ENCODE assay signal across 21 cellular contexts in genomic region chr1:239675735-239676134, GRCh38.
A peak's percentile ranks its signal among the peaks of the same experiment; 100 is the strongest.
DNase-seq lines count a peak whose midpoint lies in the region; ATAC-seq and TF ChIP-seq lines count a peak whose summit lies in the region.
"Had no signal": no experiment of that assay in that cellular context is flagged by ENCODE, and none has a peak within 500 bp of the region (broad histone marks: within the 10 kb centered on the region; RNA-seq: fewer than 3 reads in every experiment).

No MANE protein-coding gene starts in this region.

- intact Hi-C loops in left cardiac atrium (cut with DNase I), result no loop called here
- intact Hi-C loops in cardiac septum (cut with DNase I), result no loop called here
- intact Hi-C loops in adrenal gland (cut with DNase I), result no loop called here

- WGBS in mesendoderm (ENCODE audit: extremely low coverage, insufficient coverage, low lambda C conversion rate), result no CpG with 5 or more reads among the region's 2 CpGs
- 86 to 89% (median 87%) methylated on average over 2 of the region's 2 CpGs for WGBS in adrenal gland, 4 donors

- H3K27ac ChIP-seq in mesendoderm (ENCODE audit: low read depth, low read length) (no peak overlapping the region), adrenal gland (no peak overlapping the region)
- H3K27ac ChIP-seq: 22Rv1; A549; BLaER1 treated with 17β-estradiol and CSF1 and Interleukin-3, amounts not matched to agents 10 nM and 100 nM; C4-2B had no signal

- ATAC-seq in left cardiac atrium (peak; percentile 15 to 81), omental fat pad (ENCODE audit: low FRiP score) (peak; percentile 46)
- ATAC-seq: GM12878 had no signal

- no peak overlapping the region for H3K4me2 ChIP-seq in mesendoderm (ENCODE audit: low read length)
- H3K4me2 ChIP-seq: A549; BLaER1 treated with 17β-estradiol and CSF1 and Interleukin-3, amounts not matched to agents 10 nM and 100 nM had no signal

- H3K9ac ChIP-seq in mesendoderm (ENCODE audit: low read length), result no peak overlapping the region
- H3K9ac ChIP-seq: BLaER1 treated with 17β-estradiol and CSF1 and Interleukin-3, amounts not matched to agents 10 nM and 100 nM had no signal

- no peak overlapping the region for H3K23ac ChIP-seq in mesendoderm (ENCODE audit: low read length)

- H3K27me3 ChIP-seq in mesendoderm (ENCODE audit: insufficient read depth, low read length, poor library complexity) (no peaks in the 10 kb centered on the region), adrenal gland (no peaks in the 10 kb centered on the region)
- H3K27me3 ChIP-seq: BLaER1 treated with 17β-estradiol and CSF1 and Interleukin-3, amounts not matched to agents 10 nM and 100 nM had no signal

- DNase-seq in left cardiac atrium (no peak), cardiac septum (ENCODE audit: low spot score) (no peak), mesendoderm (no peak), omental fat pad (ENCODE audit: low spot score) (no peak), adrenal gland (no peak)
- DNase-seq in effector CD4-positive, alpha-beta T cell, result no peak
- DNase-seq: CD4-positive, alpha-beta memory T cell; CD4-positive, CD25-positive, alpha-beta regulatory T cell; CD8-positive, alpha-beta memory T cell; COR-L47; DMS 273 treated with DMSO at 0.1 percent for 48 hours; DMS153; DMS79; DND-41; EL; GDM1 had no signal

- no peak for TF ChIP-seq POLR2A in adrenal gland (IDR thresholded peaks at IDR 0.05)

- H3K56ac ChIP-seq in mesendoderm (ENCODE audit: low read length), result no peak overlapping the region

- H2AK5ac ChIP-seq in mesendoderm (ENCODE audit: low read length), result no peak overlapping the region

- no peak overlapping the region for H2BK120ac ChIP-seq in mesendoderm (ENCODE audit: low read depth, low read length)

- no peaks in the 10 kb centered on the region for H3K9me3 ChIP-seq in adrenal gland (replicated peaks in 1 of 3)
- H3K9me3 ChIP-seq: A549 had no signal

- H3K18ac ChIP-seq in mesendoderm (ENCODE audit: low read length), result peak overlapping the region; percentile 28

- no peak overlapping the region for H4K5ac ChIP-seq in mesendoderm (ENCODE audit: low read length)

- peaks cover 4% of the 10 kb centered on the region for H3K4me1 ChIP-seq in mesendoderm (ENCODE audit: control insufficient read depth, low read depth, low read length)
- H3K4me1 ChIP-seq in adrenal gland (replicated peaks in 1 of 2), result no peaks in the 10 kb centered on the region
- H3K4me1 ChIP-seq: A549; BLaER1 treated with 17β-estradiol and CSF1 and Interleukin-3, amounts not matched to agents 10 nM and 100 nM had no signal

- H4K8ac ChIP-seq in mesendoderm (ENCODE audit: low read depth, low read length), result no peak overlapping the region

- H3K4me3 ChIP-seq in mesendoderm (ENCODE audit: low read length) (no peak overlapping the region), adrenal gland (no peak overlapping the region)
- H3K4me3 ChIP-seq: A549; BLaER1 treated with 17β-estradiol and CSF1 and Interleukin-3, amounts not matched to agents 10 nM and 100 nM; GM12878 had no signal

- H2BK5ac ChIP-seq in mesendoderm (ENCODE audit: low read length), result no peak overlapping the region

- H3K4ac ChIP-seq in mesendoderm (ENCODE audit: low read depth, low read length), result no peak overlapping the region

- no peaks in the 10 kb centered on the region for H3K79me1 ChIP-seq in mesendoderm (ENCODE audit: low read length)

- TF ChIP-seq CTCF in omental fat pad (IDR thresholded peaks at IDR 0.05), result no peak
- no peak for TF ChIP-seq CTCF in adrenal gland (IDR thresholded peaks at IDR 0.05)

- no peaks in the 10 kb centered on the region for H3K36me3 ChIP-seq in mesendoderm (ENCODE audit: control insufficient read depth, insufficient read depth, low read length)
- no peaks in the 10 kb centered on the region for H3K36me3 ChIP-seq in adrenal gland (replicated peaks in 1 of 2)
- H3K36me3 ChIP-seq: BLaER1 treated with 17β-estradiol and CSF1 and Interleukin-3, amounts not matched to agents 10 nM and 100 nM had no signal

- no peak overlapping the region for H2BK15ac ChIP-seq in mesendoderm (replicated peaks; ENCODE audit: low read depth)

- H3K79me2 ChIP-seq in mesendoderm (ENCODE audit: control insufficient read depth, insufficient read depth, low read length), result no peaks in the 10 kb centered on the region
